In genomic region chr6:43511824-43512415, GRCh38 we compare ENCODE assay signal across 1 cellular context.
TF ChIP-seq lines count a peak whose summit lies in the region.

No MANE protein-coding gene starts in this region.

TF ChIP-seq in GM23338, 12 proteins besides CTCF, POLR2A, EP300 and RAD21 (continued from another document):
- no peak for TF ChIP-seq ZNF462 (CRISPR knock-in tag; IDR thresholded peaks at IDR 0.05)
- no peak for TF ChIP-seq NANOG (IDR thresholded peaks at IDR 0.05; ENCODE audit: borderline replicate concordance)
- TF ChIP-seq EZH2phosphoT487 (IDR thresholded peaks at IDR 0.05; ENCODE audit: unreplicated experiment), result no peak
- no peak for TF ChIP-seq ZNF114 (CRISPR knock-in tag; IDR thresholded peaks at IDR 0.05)
- no peak for TF ChIP-seq STAT1 (IDR thresholded peaks at IDR 0.05; ENCODE audit: unreplicated experiment)
